1 cellular context compared by ENCODE assay signal in genomic region chr17:47208744-47209488, GRCh38.
A peak's percentile ranks its signal among the peaks of the same experiment; 100 is the strongest.
TF ChIP-seq lines count a peak whose summit lies in the region.

TSS of gene MYL4 (plus strand) at chr17:47209348. CDS start at chr17:47209423, 75 bp downstream.

TF ChIP-seq in K562, 482 proteins besides CTCF, POLR2A, EP300 and RAD21 (continued from another document and continues in another):
- no peak for TF ChIP-seq KAT2B (IDR thresholded peaks at IDR 0.05; ENCODE audit: low read depth, low read length)
- no peak for TF ChIP-seq ZNF318 (IDR thresholded peaks at IDR 0.05; ENCODE audit: borderline replicate concordance in 1 of 2, low read depth in 1 of 2)
- 0 out of 4 replicates have a peak, but pooled peaks of 1 of the 2 experiments have one; percentile 4 for TF ChIP-seq KDM1A (IDR thresholded peaks at IDR 0.05)
- TF ChIP-seq STAT5A (IDR thresholded peaks at IDR 0.05; ENCODE audit: borderline replicate concordance, low read length): no peak
- TF ChIP-seq MAFK (IDR thresholded peaks at IDR 0.05; ENCODE audit: low read length): no peak
- no peak for TF ChIP-seq ZNF561 (CRISPR knock-in tag; conservative IDR thresholded peaks at IDR 0.05)
- no peak for TF ChIP-seq ZC3H8 (IDR thresholded peaks at IDR 0.05)
- TF ChIP-seq KDM4B (IDR thresholded peaks at IDR 0.05; ENCODE audit: borderline replicate concordance in 2 of 2, low read depth in 1 of 2): 0 out of 4 replicates have a peak, but pooled peaks of 1 of the 2 experiments have one; percentile 43
- TF ChIP-seq DNMT1 (IDR thresholded peaks at IDR 0.05): no peak
- TF ChIP-seq ZNF511 (CRISPR knock-in tag; IDR thresholded peaks at IDR 0.05): no peak
- TF ChIP-seq TAF7 (tag; IDR thresholded peaks at IDR 0.05): no peak
- peak; percentile 4 to 80 (median 27) for TF ChIP-seq YY1 (IDR thresholded peaks at IDR 0.05; ENCODE audit: borderline replicate concordance in 1 of 3, control insufficient read depth in 1 of 3, extremely low read depth in 1 of 3, insufficient read depth in 3 of 3, insufficient read length in 1 of 3, insufficient replicate concordance in 2 of 3, low read depth in 1 of 3, low read length in 2 of 3)
- TF ChIP-seq ZFX (CRISPR knock-in tag; IDR thresholded peaks at IDR 0.05): no peak
- no peak for TF ChIP-seq HMG20A (CRISPR knock-in tag; conservative IDR thresholded peaks at IDR 0.05)
- no peak for TF ChIP-seq ZNF609 (CRISPR knock-in tag; IDR thresholded peaks at IDR 0.05; ENCODE audit: borderline replicate concordance)
- no peak for TF ChIP-seq ZNF830 (CRISPR knock-in tag; IDR thresholded peaks at IDR 0.05)
- TF ChIP-seq IRF9 (tag; IDR thresholded peaks at IDR 0.05): no peak
- TF ChIP-seq HNRNPH1 (optimal IDR thresholded peaks at IDR 0.05; ENCODE audit: low read depth, low read length): no peak
- TF ChIP-seq MTA2 (IDR thresholded peaks at IDR 0.05; ENCODE audit: low read depth): no peak
- no peak for TF ChIP-seq MTA1 (IDR thresholded peaks at IDR 0.05; ENCODE audit: borderline replicate concordance)
- no peak for TF ChIP-seq ID3 (CRISPR knock-in tag; IDR thresholded peaks at IDR 0.05)
- TF ChIP-seq ID3 (tag; IDR thresholded peaks at IDR 0.05): no peak
- no peak for TF ChIP-seq ZNF644 (tag; IDR thresholded peaks at IDR 0.05; ENCODE audit: low read depth)
- no peak for TF ChIP-seq GABPB1 (CRISPR knock-in tag; IDR thresholded peaks at IDR 0.05)
- no peak for TF ChIP-seq ZNF77 (CRISPR knock-in tag; IDR thresholded peaks at IDR 0.05)
- no peak; the same call in 1 of the 2 replicates for TF ChIP-seq SMARCA5 (IDR thresholded peaks at IDR 0.05)
- no peak for TF ChIP-seq MAFG (tag; conservative IDR thresholded peaks at IDR 0.05)
- TF ChIP-seq ARHGAP35 (IDR thresholded peaks at IDR 0.05; ENCODE audit: partially characterized antibody): no peak
- TF ChIP-seq NR3C1 (CRISPR knock-in tag; IDR thresholded peaks at IDR 0.05): no peak
- no peak for TF ChIP-seq CBFB (CRISPR knock-in tag; IDR thresholded peaks at IDR 0.05)
- TF ChIP-seq ETV1 (tag; conservative IDR thresholded peaks at IDR 0.05; ENCODE audit: low read depth): no peak
- no peak for TF ChIP-seq HOMEZ (CRISPR knock-in tag; IDR thresholded peaks at IDR 0.05)
- no peak for TF ChIP-seq ZNF280B (CRISPR knock-in tag; IDR thresholded peaks at IDR 0.05)
- TF ChIP-seq ZNF23 (CRISPR knock-in tag; IDR thresholded peaks at IDR 0.05): no peak
- no peak for TF ChIP-seq PCBP1 (IDR thresholded peaks at IDR 0.05; ENCODE audit: low read depth, low read length, poor library complexity, severe bottlenecking)
- peak in 1 of 2 experiments; percentile 23; a peak in 2 of 4 replicates for TF ChIP-seq SRF (CRISPR knock-in tag; IDR thresholded peaks at IDR 0.05)
- no peak for TF ChIP-seq PTTG1 (tag; IDR thresholded peaks at IDR 0.05; ENCODE audit: low read depth)
- TF ChIP-seq POU5F1 (IDR thresholded peaks at IDR 0.05; ENCODE audit: borderline replicate concordance, low read depth, low read length, partially characterized antibody): no peak
